1 cellular context compared by ENCODE assay signal in genomic region chr1:227541129-227541528, GRCh38.
TF ChIP-seq lines count a peak whose summit lies in the region.

No MANE protein-coding gene starts in this region.

TF ChIP-seq in WTC11, 78 proteins besides CTCF, POLR2A, EP300 and RAD21 (continued from another document):
- no peak for TF ChIP-seq E2F5 (CRISPR knock-in tag; IDR thresholded peaks at IDR 0.05)
- TF ChIP-seq CDX4 (CRISPR knock-in tag; IDR thresholded peaks at IDR 0.05; ENCODE audit: borderline replicate concordance) = no peak
- no peak for TF ChIP-seq OVOL2 (CRISPR knock-in tag; IDR thresholded peaks at IDR 0.05; ENCODE audit: borderline replicate concordance)
- TF ChIP-seq TEAD1 (CRISPR knock-in tag; IDR thresholded peaks at IDR 0.05) = no peak
- no peak for TF ChIP-seq GRHL2 (CRISPR knock-in tag; IDR thresholded peaks at IDR 0.05; ENCODE audit: insufficient replicate concordance, severe bottlenecking)
TF ChIP-seq in WTC11: peak in this region for 0.
